ENCODE assay signal across 8 cellular contexts in the genomic region with DNA sequence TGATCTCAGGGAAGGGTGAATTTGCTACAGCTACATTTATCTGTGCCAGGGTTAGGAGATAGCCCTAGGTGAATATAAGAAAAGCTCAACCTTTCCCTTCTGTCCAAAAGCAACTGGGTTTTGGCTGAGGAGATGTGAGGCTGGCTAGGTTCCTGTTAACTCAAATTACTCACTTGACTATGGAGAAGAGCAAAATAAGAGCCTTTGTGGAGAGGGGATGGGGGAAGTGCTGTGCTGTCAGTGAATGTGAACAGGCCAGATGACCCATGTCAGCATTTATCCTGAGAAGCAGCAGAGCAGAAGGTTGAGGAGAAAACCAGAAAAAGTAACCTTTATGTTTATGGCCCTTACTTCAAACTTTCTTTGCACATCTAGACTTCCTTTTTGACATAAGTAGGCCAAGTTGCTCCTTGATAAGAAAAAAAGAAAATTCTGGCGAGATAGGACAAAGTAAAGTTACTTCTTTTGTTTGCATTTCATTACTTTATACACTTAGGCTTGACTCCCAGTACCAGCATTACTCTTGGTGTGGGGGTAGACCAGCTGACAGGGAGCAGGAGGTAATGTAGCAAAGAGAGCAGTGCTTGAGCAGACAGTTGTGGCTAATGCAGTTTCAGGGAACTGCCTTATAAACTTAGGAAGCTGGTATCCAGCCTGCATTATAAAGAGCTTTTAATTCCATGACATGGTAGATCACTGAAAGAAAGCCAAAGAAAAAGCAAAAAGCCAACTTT. TPM values are rescaled to one million over a fixed set of nuclear protein-coding genes. Genes with fewer than 3 reads are reported as not detected.
DNase-seq lines count a peak whose midpoint lies in the region; ATAC-seq and TF ChIP-seq lines count a peak whose summit lies in the region.

No MANE protein-coding gene starts in this region.

- no peaks in the 10 kb centered on the region for H3K9me3 Mint-ChIP-seq in CD8-positive, alpha-beta memory T cell
- no peaks in the 10 kb centered on the region for H3K9me3 Mint-ChIP-seq in effector memory CD8-positive, alpha-beta T cell
- no peaks in the 10 kb centered on the region for H3K9me3 Mint-ChIP-seq in nephron

- H3K4me3 Mint-ChIP-seq in CD8-positive, alpha-beta memory T cell: peak overlapping the region in 1 of 7 donors; percentile 12
- no peak overlapping the region for H3K4me3 Mint-ChIP-seq in effector memory CD8-positive, alpha-beta T cell
- H3K4me3 Mint-ChIP-seq in nephron: peak overlapping the region; percentile 0 to 6 (median 5)

- peak overlapping the region in 7 of 8 donors; percentile 21 to 66 (median 35) for H3K27ac Mint-ChIP-seq in CD8-positive, alpha-beta memory T cell
- peak overlapping the region; percentile 56 to 81 for H3K27ac Mint-ChIP-seq in effector memory CD8-positive, alpha-beta T cell
- peak overlapping the region; percentile 80 to 90 (median 82) for H3K27ac Mint-ChIP-seq in nephron

- CTCF ChIA-PET in CD8-positive, alpha-beta memory T cell (lab: Charles Lee): interaction anchor here (0.8 to 1.6 kb wide), 4 partner anchors 11 to 38 kb away, joined by 3 to 5 read pairs (median 3); no protein-coding TSS in a partner anchor

- peaks cover 0 to 8% (median 3%) of the 10 kb centered on the region in 3 donors for H3K36me3 Mint-ChIP-seq in CD8-positive, alpha-beta memory T cell
- H3K36me3 Mint-ChIP-seq in effector memory CD8-positive, alpha-beta T cell (ENCODE audit: insufficient read depth): peaks cover 12% of the 10 kb centered on the region
- H3K36me3 Mint-ChIP-seq in nephron (ENCODE audit: low read depth): peaks cover 13% of the 10 kb centered on the region

- no peaks in the 10 kb centered on the region for H3K27me3 Mint-ChIP-seq in CD8-positive, alpha-beta memory T cell
- no peaks in the 10 kb centered on the region for H3K27me3 Mint-ChIP-seq in effector memory CD8-positive, alpha-beta T cell
- H3K27me3 Mint-ChIP-seq in nephron (ENCODE audit: low read depth): no peaks in the 10 kb centered on the region

- POLR2A ChIA-PET in CD8-positive, alpha-beta memory T cell (lab: Charles Lee): interaction anchor here (0.8 kb wide), 1 partner anchor 20 kb away, joined by 6 read pairs; no protein-coding TSS in a partner anchor

- no peaks in the 10 kb centered on the region for H3K9me3 ChIP-seq in CD8-positive, alpha-beta memory T cell (ENCODE audit: low read length)

- no peaks in the 10 kb centered on the region for H3K36me3 ChIP-seq in CD8-positive, alpha-beta memory T cell (ENCODE audit: insufficient read depth, low read length)

- H3K27ac ChIP-seq in CD8-positive, alpha-beta memory T cell (ENCODE audit: low read depth, low read length): no peak overlapping the region

- TF ChIP-seq CTCF in nephron (IDR thresholded peaks at IDR 0.05; ENCODE audit: unreplicated experiment in 3 of 3): no peak

- no peaks in the 10 kb centered on the region for H3K27me3 ChIP-seq in CD8-positive, alpha-beta memory T cell (ENCODE audit: insufficient read depth, low read length, poor library complexity, severe bottlenecking)

- ATAC-seq in effector memory CD8-positive, alpha-beta T cell (replicated peaks): no peak
- ATAC-seq in HG02623 (IDR thresholded peaks at IDR 0.05; ENCODE audit: unreplicated experiment) (no peak), HG02610 (IDR thresholded peaks at IDR 0.05; ENCODE audit: unreplicated experiment) (no peak)

- H3K4me1 Mint-ChIP-seq in CD8-positive, alpha-beta memory T cell: peaks cover 52 to 77% (median 71%) of the 10 kb centered on the region in 3 donors
- H3K4me1 Mint-ChIP-seq in effector memory CD8-positive, alpha-beta T cell (ENCODE audit: low read depth in 2 of 2): peaks cover 28 to 55% of the 10 kb centered on the region in 2 donors
- H3K4me1 Mint-ChIP-seq in nephron: peaks cover 58% of the 10 kb centered on the region

- H3K4me1 ChIP-seq in CD8-positive, alpha-beta memory T cell (ENCODE audit: insufficient read depth, low read length): peaks cover 32% of the 10 kb centered on the region

- no peak overlapping the region for H3K4me3 ChIP-seq in CD8-positive, alpha-beta memory T cell (ENCODE audit: low read length)

- DNase-seq in CD8-positive, alpha-beta memory T cell: no peak
- DNase-seq in NCI-H446 treated with DMSO at 0.1 percent for 48 hours (lab: John Stamatoyannopoulos, UW) (peak; percentile 16), cortex of kidney (lab: John Stamatoyannopoulos, UW) (no peak)
- DNase-seq in effector memory CD8-positive, alpha-beta T cell: no peak
- DNase-seq in NK-92 treated with Interleukin-12 subunit alpha and Interleukin-12 subunit beta, amount 100 ng/mL, for 24 hours (lab: John Stamatoyannopoulos, UW): no peak

RNA-seq across cellular contexts. Expression of gene MAPK6, which starts 21.3 kb away (rescaled TPM):
- 100 to 1,000 TPM in 1 of 2 experiments, 10 to 100 TPM in 1; 97.6 to 103 TPM for total RNA-seq in CD8-positive, alpha-beta memory T cell
- polyA plus RNA-seq in CD8-positive, alpha-beta memory T cell: 7.9 TPM

Comparison
In these comparisons a context has a peak if more than half of its experiments do, and no peak if none do; other contexts are left out.
1. H3K4me3 Mint-ChIP-seq: peak in nephron (3 of 3); none in effector memory CD8-positive, alpha-beta T cell (0 of 2).
2. Peak in every context shown above with its lines, with median percentiles within 50 percentile points of each other: H3K27ac Mint-ChIP-seq.